34 cellular contexts compared by ENCODE assay signal in genomic region chr1:90768826-90769225, GRCh38. TPM values are rescaled to one million over a fixed set of nuclear protein-coding genes. Genes with fewer than 3 reads are reported as not detected.
"Had no signal": no experiment of that assay in that cellular context is flagged by ENCODE, and none has a peak within 500 bp of the region (broad histone marks: within the 10 kb centered on the region; RNA-seq: fewer than 3 reads in every experiment).

No MANE protein-coding gene starts in this region.

- H3K9me3 ChIP-seq: body of pancreas, breast epithelium, Peyer's patch had no signal

- H3K27me3 ChIP-seq: body of pancreas, breast epithelium, Peyer's patch had no signal

- DNase-seq: activated CD4-positive, alpha-beta T cell treated with anti-CD3 and anti-CD28 coated beads for 36 hours; activated CD4-positive, alpha-beta T cell treated with anti-CD3 and anti-CD28 coated beads, Interleukin-2, amount 10 ng/mL, durations not matched to agents 7 days and 5 days; activated CD4-positive, alpha-beta T cell treated with anti-CD3 and anti-CD28 coated beads, Interleukin-2, amount 50 U/mL, for 48 hours; activated CD8-positive, alpha-beta T cell treated with anti-CD3 and anti-CD28 coated beads, Interleukin-2, amount 10 ng/mL, durations not matched to agents 7 days and 5 days; activated gamma-delta T cell; activated naive CD4-positive, alpha-beta T cell treated with Interleukin-2 at 50 U/mL for 16 hours; activated naive CD8-positive, alpha-beta T cell treated with anti-CD3 and anti-CD28 coated beads, Interleukin-2, amount 10 ng/mL, durations not matched to agents 7 days and 5 days; activated T-cell treated with anti-CD3 and anti-CD28 coated beads, Interleukin-2, amount 50 U/mL, for 24 hours; amygdala; body of pancreas; caudate nucleus; cerebellar nuclear complex; NCI-H1105; NCI-H1417 treated with DMSO at 0.1 percent for 48 hours; NCI-H1930; NCI-H2081 treated with DMSO at 0.1 percent for 48 hours; NCI-H226; NCI-H446 treated with DMSO at 0.1 percent for 48 hours; NCI-H524; NCI-H69; Peyer's patch; SIG-M5; T-cell; T-helper 17 cell had no signal

- ATAC-seq: activated CD4-positive, alpha-beta T cell treated with anti-CD3 and anti-CD28 coated beads for 36 hours; activated CD4-positive, CD25-positive, alpha-beta regulatory T cell treated with anti-CD3 and anti-CD28 coated beads, Interleukin-2, amount 50 U/mL, for 24 hours; activated CD8-positive, alpha-beta T cell treated with anti-CD3 and anti-CD28 coated beads, Interleukin-2, amount 10 ng/mL, durations not matched to agents 7 days and 5 days; body of pancreas; Right ventricle myocardium inferior; SK-N-SH treated with all-trans-retinoic acid at 6 μM for 48 hours; T-cell; T-helper 17 cell; WTC11 had no signal

- H3K36me3 ChIP-seq: breast epithelium, Peyer's patch had no signal

- H3K4me1 ChIP-seq: body of pancreas, breast epithelium, Peyer's patch had no signal

- H3K27ac ChIP-seq: body of pancreas, breast epithelium, Peyer's patch, RWPE1 had no signal

- H3K4me3 ChIP-seq: body of pancreas, breast epithelium, Peyer's patch had no signal

RNA-seq across cellular contexts. Expression of gene BARHL2, which starts 51.7 kb away (rescaled TPM):
- total RNA-seq: activated CD4-positive, alpha-beta T cell treated with anti-CD3 and anti-CD28 coated beads for 36 hours; activated CD4-positive, alpha-beta T cell treated with anti-CD3 and anti-CD28 coated beads, Interleukin-2, amount 10 ng/mL, durations not matched to agents 7 days and 5 days; activated CD8-positive, alpha-beta T cell treated with anti-CD3 and anti-CD28 coated beads, Interleukin-2, amount 10 ng/mL, durations not matched to agents 7 days and 5 days; activated naive CD8-positive, alpha-beta T cell treated with anti-CD3 and anti-CD28 coated beads, Interleukin-2, amount 10 ng/mL, durations not matched to agents 7 days and 5 days; activated T-helper 2 cell treated with anti-CD3 and anti-CD28 coated beads, Interferon-gamma antibody, Interleukin-2, Interleukin-4, amounts not matched to agents 10 μg/mL and 5 μg/mL and 100 μg/mL, durations not matched to agents 14 hours and 24 hours and 36 hours; astrocyte; body of pancreas; breast epithelium; MCF 10A; Peyer's patch; Right ventricle myocardium inferior; T-cell; T-helper 17 cell; WTC11 had no signal
- polyA plus RNA-seq: adipose tissue had no signal
